ENCODE assay signal across 8 cellular contexts in genomic region chr5:89396262-89396975, GRCh38.
A peak's percentile ranks its signal among the peaks of the same experiment; 100 is the strongest.
DNase-seq lines count a peak whose midpoint lies in the region; ATAC-seq and TF ChIP-seq lines count a peak whose summit lies in the region.

No MANE protein-coding gene starts in this region.

- H3K36me3 Mint-ChIP-seq in activated T-cell treated with anti-CD3 and anti-CD28 coated beads, Interleukin-2, amount 50 U/mL, for 72 hours (ENCODE audit: insufficient read depth in 2 of 2): no peaks in the 10 kb centered on the region

- no peak overlapping the region for H3K4me3 ChIP-seq in BLaER1
- H3K4me3 ChIP-seq in NB4 (ENCODE audit: low read depth, low read length): peak overlapping the region; percentile 27
- peak overlapping the region in 1 of 12 donors; percentile 19 for H3K4me3 ChIP-seq in heart left ventricle
- peak overlapping the region in 1 of 2 donors; percentile 6 for H3K4me3 ChIP-seq in tibial artery
- H3K4me3 ChIP-seq in H7 (ENCODE audit: insufficient read depth, low read depth, low read length): no peak overlapping the region

- H3K4me3 Mint-ChIP-seq in activated T-cell treated with anti-CD3 and anti-CD28 coated beads, Interleukin-2, amount 50 U/mL, for 72 hours: no peak overlapping the region

- H3K9me3 ChIP-seq in BLaER1 (no peaks in the 10 kb centered on the region), heart left ventricle (no peaks in the 10 kb centered on the region), tibial artery (no peaks in the 10 kb centered on the region)

- ATAC-seq in GM21723 (IDR thresholded peaks at IDR 0.05; ENCODE audit: unreplicated experiment) (peak; percentile 51), heart left ventricle (peak in 3 of 4 donors; percentile 47 to 77 (median 73))
- no peak for ATAC-seq in activated T-cell treated with anti-CD3 and anti-CD28 coated beads, Interleukin-2, amount 50 U/mL, for 72 hours (replicated peaks in 1 of 2)

- peaks cover 7% of the 10 kb centered on the region for H3K4me1 Mint-ChIP-seq in activated T-cell treated with anti-CD3 and anti-CD28 coated beads, Interleukin-2, amount 50 U/mL, for 72 hours (ENCODE audit: low read depth)

- no peaks in the 10 kb centered on the region for H3K9me3 Mint-ChIP-seq in activated T-cell treated with anti-CD3 and anti-CD28 coated beads, Interleukin-2, amount 50 U/mL, for 72 hours

- H3K9ac ChIP-seq in BLaER1: no peak overlapping the region

- H3K27ac Mint-ChIP-seq in activated T-cell treated with anti-CD3 and anti-CD28 coated beads, Interleukin-2, amount 50 U/mL, for 72 hours: no peak overlapping the region

- 20 to 29% (median 22%) methylated on average over 2 of the region's 2 CpGs for WGBS in heart left ventricle, 4 donors

- H3K4me2 ChIP-seq in BLaER1: peak overlapping the region; percentile 67

- no peaks in the 10 kb centered on the region for H4K20me1 ChIP-seq in BLaER1

- DNase-seq in NB4 (ENCODE audit: low read depth) (peak; percentile 91), heart left ventricle (peak in 1 of 5 donors; percentile 10), tibial artery (no peak), H7 (no peak), GM13976 (ENCODE audit: low spot score) (no peak)
- DNase-seq in activated T-cell treated with anti-CD3 and anti-CD28 coated beads, Interleukin-2, amount 50 U/mL, for 72 hours: no peak

- peak overlapping the region; percentile 59 for H3K27ac ChIP-seq in BLaER1
- peak overlapping the region in 7 of 12 donors; percentile 4 to 83 (median 16) for H3K27ac ChIP-seq in heart left ventricle
- H3K27ac ChIP-seq in tibial artery: peak overlapping the region; percentile 3 to 32

- TF ChIP-seq POLR2A in NB4 (IDR thresholded peaks at IDR 0.05; ENCODE audit: extremely low read depth, insufficient read length): no peak
- TF ChIP-seq POLR2A in heart left ventricle (IDR thresholded peaks at IDR 0.05): no peak

- intact Hi-C loops in heart left ventricle (cut with DNase I) (no loop called here), tibial artery (cut with DNase I; ENCODE audit: low total_unique reads) (no loop called here)

- in situ Hi-C loops in GM13976 (cut with MboI; ENCODE audit: low sequenced_read_pairs, unreplicated experiment): no loop called here

- TF ChIP-seq CTCF in NB4 (IDR thresholded peaks at IDR 0.05; ENCODE audit: low read depth, low read length): no peak
- no peak for TF ChIP-seq CTCF in heart left ventricle (IDR thresholded peaks at IDR 0.05)
- no peak for TF ChIP-seq CTCF in tibial artery (IDR thresholded peaks at IDR 0.05)
- no peak for TF ChIP-seq CTCF in GM13976 (IDR thresholded peaks at IDR 0.05; ENCODE audit: borderline replicate concordance, control extremely low read depth, extremely low read depth, insufficient read depth, missing control alignments)

- no peaks in the 10 kb centered on the region for H3K27me3 ChIP-seq in BLaER1
- no peaks in the 10 kb centered on the region for H3K27me3 ChIP-seq in heart left ventricle
- no peaks in the 10 kb centered on the region for H3K27me3 ChIP-seq in tibial artery
- H3K27me3 ChIP-seq in H7 (ENCODE audit: control insufficient read depth, insufficient read depth, low read length): no peaks in the 10 kb centered on the region

- H3K4me1 ChIP-seq in BLaER1 (peaks cover 26% of the 10 kb centered on the region), heart left ventricle (peaks cover 0 to 44% (median 1%) of the 10 kb centered on the region in 12 donors), tibial artery (peaks cover 0 to 25% (median 6%) of the 10 kb centered on the region in 4 donors)

- no peaks in the 10 kb centered on the region for H3K27me3 Mint-ChIP-seq in activated T-cell treated with anti-CD3 and anti-CD28 coated beads, Interleukin-2, amount 50 U/mL, for 72 hours (ENCODE audit: low read depth)

- H3K36me3 ChIP-seq in BLaER1 (no peaks in the 10 kb centered on the region), heart left ventricle (no peaks in the 10 kb centered on the region), tibial artery (no peaks in the 10 kb centered on the region), H7 (replicated peaks; ENCODE audit: control insufficient read depth, insufficient read depth, low read length) (no peaks in the 10 kb centered on the region)

Comparison
In these comparisons a context has a peak if more than half of its experiments do, and no peak if none do; other contexts are left out.
1. ATAC-seq: peak in GM21723 (single experiment) and heart left ventricle (3 of 4); none in activated T-cell treated with anti-CD3 and anti-CD28 coated beads, Interleukin-2, amount 50 U/mL, for 72 hours (0 of 2).
2. Peak in every context shown above with its lines, with median percentiles within 50 percentile points of each other: H3K27ac ChIP-seq.